18 cellular contexts compared by ENCODE assay signal in the genomic region with DNA sequence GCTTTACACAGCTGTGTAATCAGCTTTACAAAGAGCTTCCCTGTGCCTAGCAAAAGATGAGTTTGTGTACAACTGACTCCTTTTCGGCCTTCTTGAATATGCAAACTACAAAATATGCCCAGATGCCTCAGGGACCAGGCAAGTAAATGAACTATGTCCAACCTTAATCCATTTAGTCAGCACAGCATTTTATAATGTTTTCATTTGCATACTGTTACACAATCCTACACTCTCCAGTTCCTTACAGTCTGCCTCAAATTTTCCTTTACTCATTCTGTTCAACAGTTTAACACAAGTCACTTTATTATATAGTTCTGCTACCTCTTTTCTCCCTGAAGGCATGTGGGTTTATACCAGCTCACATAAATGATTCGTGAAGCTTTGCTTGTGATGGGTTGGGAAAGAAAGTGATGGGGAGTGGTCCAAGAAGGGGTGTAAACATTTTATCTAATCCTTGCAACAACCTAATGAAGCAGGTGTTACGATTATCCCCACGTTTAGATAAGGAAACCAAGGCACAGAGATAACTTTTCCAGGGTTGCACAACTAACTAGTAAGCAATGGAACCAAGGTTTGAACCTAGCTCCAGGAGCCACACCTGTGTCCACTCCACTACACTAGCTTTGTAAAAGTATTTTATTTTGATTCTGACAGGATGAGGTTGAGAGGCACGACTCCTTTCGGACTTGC. TPM values are rescaled to one million over a fixed set of nuclear protein-coding genes. Genes with fewer than 3 reads are reported as not detected.
A peak's percentile ranks its signal among the peaks of the same experiment; 100 is the strongest.
DNase-seq lines count a peak whose midpoint lies in the region; ATAC-seq and TF ChIP-seq lines count a peak whose summit lies in the region.
"Had no signal": no experiment of that assay in that cellular context is flagged by ENCODE, and none has a peak within 500 bp of the region (broad histone marks: within the 10 kb centered on the region; RNA-seq: fewer than 3 reads in every experiment).

No MANE protein-coding gene starts in this region.

- peaks cover 16% of the 10 kb centered on the region for H3K4me1 ChIP-seq in HAP-1
- H3K4me1 ChIP-seq: BE2C had no signal

- TF ChIP-seq CTCF in CD14-positive monocyte (IDR thresholded peaks at IDR 0.05) (no peak), fibroblast of villous mesenchyme (IDR thresholded peaks at IDR 0.05; ENCODE audit: insufficient read depth, low read depth, low read length) (no peak)

- no peak for ATAC-seq in HG03175 (IDR thresholded peaks at IDR 0.05; ENCODE audit: unreplicated experiment)
- ATAC-seq: GM23338, pancreas had no signal

- H3K27ac Mint-ChIP-seq in CD14-positive monocyte, result peak overlapping the region; percentile 43 to 85 (median 72)
- H3K27ac Mint-ChIP-seq: GM23338 had no signal

- no peaks in the 10 kb centered on the region for H3K27me3 ChIP-seq in HAP-1 (ENCODE audit: low read depth)
- H3K27me3 ChIP-seq: BE2C, pancreas, thyroid gland had no signal

- no peak overlapping the region for H3K4me3 Mint-ChIP-seq in CD14-positive monocyte
- H3K4me3 Mint-ChIP-seq: GM23338 had no signal

- DNase-seq in CD14-positive monocyte (ENCODE audit: low spot score) (no peak), HAP-1 (ENCODE audit: low spot score in 2 of 2) (peak; percentile 34 to 44), SIG-M5 (lab: John Stamatoyannopoulos, UW) (peak; percentile 4), fibroblast of villous mesenchyme (ENCODE audit: low read depth) (peak; percentile 62), KG1 (lab: John Stamatoyannopoulos, UW) (no peak), foreskin melanocyte (no peak), NCI-H748 treated with DMSO at 0.1 percent for 48 hours (lab: John Stamatoyannopoulos, UW) (no peak)
- DNase-seq: activated naive CD4-positive, alpha-beta T cell treated with Interleukin-2 at 50 U/mL for 16 hours; BE2C; effector CD8-positive, alpha-beta T cell; glutamatergic neuron; midbrain; NCI-H2081; pancreas; SHP77 treated with DMSO at 0.1 percent for 48 hours; thyroid gland had no signal

- H3K4me3 ChIP-seq in HAP-1 (no peak overlapping the region), fibroblast of villous mesenchyme (ENCODE audit: low read depth, low read length) (no peak overlapping the region)
- H3K4me3 ChIP-seq: GM23338, pancreas, thyroid gland had no signal

- peaks cover 2% of the 10 kb centered on the region in 2 donors for H3K36me3 Mint-ChIP-seq in CD14-positive monocyte

- intact Hi-C loops in CD14-positive monocyte (cut with micrococcal nuclease), result loop anchor here in 1 of 2 donors (10.0 kb wide), 1 partner anchor 200 kb away; no protein-coding TSS in a partner anchor

- H3K4me1 Mint-ChIP-seq in CD14-positive monocyte, result peaks cover 51% of the 10 kb centered on the region

- H3K36me3 ChIP-seq in HAP-1 (replicated peaks), result no peaks in the 10 kb centered on the region
- H3K36me3 ChIP-seq: BE2C, pancreas, thyroid gland had no signal

- no peaks in the 10 kb centered on the region for H3K27me3 Mint-ChIP-seq in CD14-positive monocyte (ENCODE audit: low read depth in 3 of 3)

- H3K9me3 Mint-ChIP-seq in CD14-positive monocyte, result no peaks in the 10 kb centered on the region

- in situ Hi-C loops in HAP-1 (cut with MboI; ENCODE audit: low sequenced_read_pairs), result no loop called here

- no peaks in the 10 kb centered on the region for H3K9me3 ChIP-seq in HAP-1
- H3K9me3 ChIP-seq: BE2C, pancreas, thyroid gland had no signal

RNA-seq across cellular contexts. Expression of gene USP12, which starts 3.3 kb away (rescaled TPM):
- 10 to 100 TPM; 12.8 to 14.5 TPM for polyA plus RNA-seq in CD14-positive monocyte
- 13.9 and 19.0 TPM in 2 replicates for total RNA-seq in fibroblast of villous mesenchyme

Comparison
In these comparisons a context has a peak if more than half of its experiments do, and no peak if none do; other contexts are left out.
1. DNase-seq: peak in HAP-1 (2 of 2), SIG-M5 (single experiment) and fibroblast of villous mesenchyme (single experiment); none in CD14-positive monocyte (single experiment), KG1 (single experiment), foreskin melanocyte (single experiment) and NCI-H748 treated with DMSO at 0.1 percent for 48 hours (single experiment).